1 cellular context compared by ENCODE assay signal in genomic region chrX:270848-271367, GRCh38.
TF ChIP-seq lines count a peak whose summit lies in the region.

No MANE protein-coding gene starts in this region.

TF ChIP-seq in HepG2, 621 proteins besides CTCF, POLR2A, EP300 and RAD21 (continued from another document and continues in another):
- TF ChIP-seq FOXO4 (CRISPR knock-in tag; conservative IDR thresholded peaks at IDR 0.05) (no peak), RFXAP (CRISPR knock-in tag; IDR thresholded peaks at IDR 0.05; ENCODE audit: borderline replicate concordance) (no peak), PTBP1 (IDR thresholded peaks at IDR 0.05; ENCODE audit: low read depth, low read length, poor library complexity, severe bottlenecking) (no peak), TOPORS (CRISPR knock-in tag; IDR thresholded peaks at IDR 0.05) (no peak), SP1 (IDR thresholded peaks at IDR 0.05) (no peak), SP1 (CRISPR knock-in tag; IDR thresholded peaks at IDR 0.05) (no peak), PAX8 (CRISPR knock-in tag; IDR thresholded peaks at IDR 0.05; ENCODE audit: borderline replicate concordance) (no peak), ZNF879 (CRISPR knock-in tag; IDR thresholded peaks at IDR 0.05) (no peak), GPBP1L1 (CRISPR knock-in tag; IDR thresholded peaks at IDR 0.05) (no peak), ZNF354B (CRISPR knock-in tag; IDR thresholded peaks at IDR 0.05) (no peak), ZNF7 (CRISPR knock-in tag; IDR thresholded peaks at IDR 0.05) (no peak), PRDM4 (CRISPR knock-in tag; IDR thresholded peaks at IDR 0.05; ENCODE audit: borderline replicate concordance) (no peak), ZNF276 (CRISPR knock-in tag; IDR thresholded peaks at IDR 0.05; ENCODE audit: low read depth) (no peak), BORCS8-MEF2B (CRISPR knock-in tag; IDR thresholded peaks at IDR 0.05) (no peak), ZSCAN21 (CRISPR knock-in tag; IDR thresholded peaks at IDR 0.05; ENCODE audit: borderline replicate concordance) (peak; percentile 50), ZNF75D (CRISPR knock-in tag; IDR thresholded peaks at IDR 0.05; ENCODE audit: borderline replicate concordance) (no peak), HMG20B (CRISPR knock-in tag; conservative IDR thresholded peaks at IDR 0.05) (no peak), ZFP90 (CRISPR knock-in tag; IDR thresholded peaks at IDR 0.05; ENCODE audit: borderline replicate concordance) (no peak), HMGXB3 (CRISPR knock-in tag; IDR thresholded peaks at IDR 0.05; ENCODE audit: borderline replicate concordance) (no peak), AKNA (CRISPR knock-in tag; IDR thresholded peaks at IDR 0.05; ENCODE audit: borderline replicate concordance) (no peak), TEF (CRISPR knock-in tag; IDR thresholded peaks at IDR 0.05) (no peak), NCOA1 (CRISPR knock-in tag; IDR thresholded peaks at IDR 0.05) (no peak), BRD4 (CRISPR knock-in tag; IDR thresholded peaks at IDR 0.05) (no peak), GATA4 (IDR thresholded peaks at IDR 0.05; ENCODE audit: borderline replicate concordance, low read depth) (no peak), ELF3 (CRISPR knock-in tag; IDR thresholded peaks at IDR 0.05) (no peak; the same call in none of the 2 replicates), FOXA3 (CRISPR knock-in tag; IDR thresholded peaks at IDR 0.05) (peak; percentile 42), PHF5A (CRISPR knock-in tag; IDR thresholded peaks at IDR 0.05; ENCODE audit: low read depth, unreplicated experiment) (no peak), ZNF740 (CRISPR knock-in tag; IDR thresholded peaks at IDR 0.05) (no peak), ATF6 (CRISPR knock-in tag; conservative IDR thresholded peaks at IDR 0.05) (no peak), FUBP1 (CRISPR knock-in tag; IDR thresholded peaks at IDR 0.05; ENCODE audit: borderline replicate concordance) (no peak), THRA (CRISPR knock-in tag; IDR thresholded peaks at IDR 0.05; ENCODE audit: borderline replicate concordance) (peak; percentile 63; the same call in 1 of the 2 replicates), MXD3 (CRISPR knock-in tag; IDR thresholded peaks at IDR 0.05) (no peak)
